ENCODE assay signal across 8 cellular contexts in genomic region chr7:97179454-97180104, GRCh38.
DNase-seq lines count a peak whose midpoint lies in the region; ATAC-seq, FAIRE-seq and TF ChIP-seq lines count a peak whose summit lies in the region.

No MANE protein-coding gene starts in this region.

- H3K27ac Mint-ChIP-seq in activated CD8-positive, alpha-beta T cell treated with anti-CD3 and anti-CD28 coated beads for 36 hours = no peak overlapping the region
- H3K27ac Mint-ChIP-seq in neural crest cell (ENCODE audit: unreplicated experiment) = no peak overlapping the region

- FAIRE-seq in GM18507 (lab: Jason Lieb, UNC) = peak; percentile 82
- peak; percentile 98 for FAIRE-seq in urothelium cell line (lab: Jason Lieb, UNC)

- DNase-seq in AG20443 (ENCODE audit: low spot score) (peak; percentile 76), GM18507 (ENCODE audit: extremely low spot score, insufficient read length, low read depth) (peak; percentile 2), NCI-H460 (ENCODE audit: extremely low read depth, low read depth) (peak; percentile 59), fibroblast of mammary gland (ENCODE audit: low read depth) (peak; percentile 72), neural crest cell (ENCODE audit: low read depth, low spot score) (peak; percentile 27), urothelium cell line (ENCODE audit: low spot score) (peak; percentile 71)
- peak; percentile 51 for DNase-seq in activated CD8-positive, alpha-beta T cell treated with anti-CD3 and anti-CD28 coated beads for 36 hours

- intact Hi-C loops in activated CD8-positive, alpha-beta T cell treated with anti-CD3 and anti-CD28 coated beads for 36 hours (cut with micrococcal nuclease) = loop anchor here (5.0 kb wide), 1 partner anchor 72 kb away; no protein-coding TSS in a partner anchor

- H3K4me1 Mint-ChIP-seq in activated CD8-positive, alpha-beta T cell treated with anti-CD3 and anti-CD28 coated beads for 36 hours (ENCODE audit: low read depth) = peaks cover 5% of the 10 kb centered on the region
- H3K4me1 Mint-ChIP-seq in neural crest cell = no peaks in the 10 kb centered on the region

- no peaks in the 10 kb centered on the region for H3K27me3 Mint-ChIP-seq in activated CD8-positive, alpha-beta T cell treated with anti-CD3 and anti-CD28 coated beads for 36 hours
- H3K27me3 Mint-ChIP-seq in neural crest cell (ENCODE audit: low read depth) = no peaks in the 10 kb centered on the region

- H3K4me3 Mint-ChIP-seq in activated CD8-positive, alpha-beta T cell treated with anti-CD3 and anti-CD28 coated beads for 36 hours = no peak overlapping the region
- no peak overlapping the region for H3K4me3 Mint-ChIP-seq in neural crest cell

- H3K36me3 Mint-ChIP-seq in activated CD8-positive, alpha-beta T cell treated with anti-CD3 and anti-CD28 coated beads for 36 hours (ENCODE audit: low read depth) = peaks cover 14% of the 10 kb centered on the region
- H3K36me3 Mint-ChIP-seq in neural crest cell (ENCODE audit: low read depth) = peaks cover 21% of the 10 kb centered on the region

- H3K9me3 Mint-ChIP-seq in activated CD8-positive, alpha-beta T cell treated with anti-CD3 and anti-CD28 coated beads for 36 hours = no peaks in the 10 kb centered on the region
- no peaks in the 10 kb centered on the region for H3K9me3 Mint-ChIP-seq in neural crest cell

- peak; percentile 86 for ATAC-seq in HG03175 (IDR thresholded peaks at IDR 0.05; ENCODE audit: unreplicated experiment)
- peak; percentile 49 for ATAC-seq in activated CD8-positive, alpha-beta T cell treated with anti-CD3 and anti-CD28 coated beads for 36 hours

- peak; percentile 73 for TF ChIP-seq CTCF in activated CD8-positive, alpha-beta T cell treated with anti-CD3 and anti-CD28 coated beads for 36 hours (IDR thresholded peaks at IDR 0.05)
- TF ChIP-seq CTCF in fibroblast of mammary gland (conservative IDR thresholded peaks at IDR 0.05; ENCODE audit: control insufficient read depth, insufficient read depth, low read depth, low read length) (peak; percentile 80), neural crest cell (conservative IDR thresholded peaks at IDR 0.05) (peak; percentile 92)

- POLR2A ChIA-PET in activated CD8-positive, alpha-beta T cell treated with anti-CD3 and anti-CD28 coated beads for 36 hours (lab: Charles Lee) = no interaction called here

- CTCF ChIA-PET in activated CD8-positive, alpha-beta T cell treated with anti-CD3 and anti-CD28 coated beads for 36 hours (lab: Charles Lee) = interaction anchor here (0.6 to 1.1 kb wide), 11 partner anchors 9 to 1594 kb away, joined by 3 to 4 read pairs (median 4); no protein-coding TSS in a partner anchor

- H3K4me3 ChIP-seq in fibroblast of mammary gland (ENCODE audit: control insufficient read depth, low read depth, low read length) = no peak overlapping the region

Comparison
In these comparisons a context has a peak if more than half of its experiments do, and no peak if none do; other contexts are left out.
1. DNase-seq: peak in every context shown above with its lines; median percentile 76 in AG20443; 72 in fibroblast of mammary gland; 71 in urothelium cell line; 59 in NCI-H460; 51 in activated CD8-positive, alpha-beta T cell treated with anti-CD3 and anti-CD28 coated beads for 36 hours; 27 in neural crest cell; 2 in GM18507.